Comparison of ENCODE assay signal across 22 cellular contexts in genomic region chr10:85601526-85601925, GRCh38.
"Had no signal": no experiment of that assay in that cellular context is flagged by ENCODE, and none has a peak within 500 bp of the region (broad histone marks: within the 10 kb centered on the region; RNA-seq: fewer than 3 reads in every experiment).

No MANE protein-coding gene starts in this region.

- H3K4me1 ChIP-seq: colonic mucosa, lower lobe of right lung, sigmoid colon, stomach, suprapubic skin, transverse colon had no signal

- H3K4me3 ChIP-seq: colonic mucosa, lower lobe of right lung, neural progenitor cell, sigmoid colon, stomach, suprapubic skin, transverse colon had no signal

- H3K27ac ChIP-seq: colonic mucosa, lower lobe of right lung, neural progenitor cell, sigmoid colon, stomach, suprapubic skin, transverse colon had no signal

- H3K36me3 ChIP-seq: colonic mucosa, lower lobe of right lung, neural progenitor cell, sigmoid colon, stomach, suprapubic skin, transverse colon had no signal

- H3K9me3 ChIP-seq: colonic mucosa, lower lobe of right lung, sigmoid colon, stomach, suprapubic skin, transverse colon had no signal

- DNase-seq: activated CD4-positive, alpha-beta memory T cell treated with anti-CD3 and anti-CD28 coated beads for 36 hours; activated CD4-positive, CD25-positive, alpha-beta regulatory T cell treated with anti-CD3 and anti-CD28 coated beads, Interleukin-2, amount 50 U/mL, for 72 hours; activated naive CD4-positive, alpha-beta T cell; activated T-cell treated with anti-CD3 and anti-CD28 coated beads for 4 hours; activated T-cell treated with anti-CD3 and anti-CD28 coated beads, Interleukin-2, amount 50 U/mL, for 72 hours; anterior cingulate cortex; colonic mucosa; effector memory CD8-positive, alpha-beta T cell; foreskin fibroblast; head of caudate nucleus; hippocampal formation; lower lobe of right lung; mesendoderm; natural killer cell; sigmoid colon; small intestine; stimulated activated naive B cell treated with anti-CD40 and anti-IgM and Interleukin-4, amounts not matched to agents 10 μg/mL and 1 μg/mL and 100 μg/mL, for 72 hours; stomach; T-helper 2 cell; transverse colon had no signal

- H3K27me3 ChIP-seq: colonic mucosa, neural progenitor cell, sigmoid colon, stomach, suprapubic skin, transverse colon had no signal
